16 cellular contexts compared by ENCODE assay signal in the genomic region with DNA sequence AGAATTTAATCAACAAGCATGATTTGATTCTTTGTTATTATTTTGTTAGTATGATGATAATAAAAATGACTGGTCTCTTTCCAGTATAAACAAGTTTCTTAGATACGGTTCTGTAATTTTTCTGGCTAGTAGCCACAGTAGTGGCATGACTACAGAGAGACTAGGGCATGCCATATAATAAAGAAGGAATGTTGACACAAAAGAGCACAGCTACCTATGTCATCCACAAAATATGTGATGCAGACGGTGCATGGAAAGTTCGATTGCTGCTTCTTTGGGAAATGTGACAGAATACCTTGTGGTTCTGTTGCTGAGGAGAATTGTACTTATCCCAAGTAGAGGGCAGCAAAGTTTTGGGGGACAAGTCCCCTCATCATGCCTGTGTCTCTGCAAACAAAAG. TPM values are rescaled to one million over a fixed set of nuclear protein-coding genes. Genes with fewer than 3 reads are reported as not detected.
DNase-seq lines count a peak whose midpoint lies in the region; ATAC-seq and TF ChIP-seq lines count a peak whose summit lies in the region.
"Had no signal": no experiment of that assay in that cellular context is flagged by ENCODE, and none has a peak within 500 bp of the region (broad histone marks: within the 10 kb centered on the region; RNA-seq: fewer than 3 reads in every experiment).

No MANE protein-coding gene starts in this region.

- no peak overlapping the region for H3K4me3 ChIP-seq in PC-3 (ENCODE audit: low read length)
- H3K4me3 ChIP-seq: neural progenitor cell, SK-N-MC had no signal

- peak overlapping the region; percentile 62 for H3K4me2 ChIP-seq in PC-3 (ENCODE audit: low read length)
- H3K4me2 ChIP-seq: neural progenitor cell had no signal

- peaks cover 29% of the 10 kb centered on the region for H3K4me1 ChIP-seq in PC-3 (ENCODE audit: insufficient read depth, low read length)

- POLR2A ChIA-PET in PC-3 (lab: Charles Lee; ENCODE audit: unreplicated experiment), result no interaction called here

- H3K9me2 ChIP-seq in PC-3 (replicated peaks; ENCODE audit: low read length), result no peaks in the 10 kb centered on the region

- H3K36me3 ChIP-seq in PC-3 (ENCODE audit: low read depth, low read length), result no peaks in the 10 kb centered on the region
- H3K36me3 ChIP-seq: neural progenitor cell had no signal

- no peaks in the 10 kb centered on the region for H3K27me3 ChIP-seq in PC-3 (ENCODE audit: low read length)
- H3K27me3 ChIP-seq: neural progenitor cell had no signal

- no peaks in the 10 kb centered on the region for H4K20me1 ChIP-seq in PC-3 (ENCODE audit: low read length)

- BruUV-seq in PC-3 (replicated peaks; lab: Mats Ljungman, UMichigan), result no TSS peak

- DNase-seq in AG20443 (ENCODE audit: low spot score) (peak; percentile 78), PC-3 (peak; percentile 83), epidermal melanocyte (ENCODE audit: insufficient read length, low spot score) (peak; percentile 63), myocyte (ENCODE audit: low read depth) (peak; percentile 41), NK-92 (lab: John Stamatoyannopoulos, UW; ENCODE audit: unreplicated experiment) (no peak), NCI-H2029 (lab: John Stamatoyannopoulos, UW) (no peak)
- DNase-seq in activated T-cell treated with anti-CD3 and anti-CD28 coated beads, Interleukin-2, amount 50 U/mL, for 48 hours, result no peak
- DNase-seq: activated CD8-positive, alpha-beta T cell treated with anti-CD3 and anti-CD28 coated beads for 36 hours; CD8-positive, alpha-beta memory T cell; effector CD8-positive, alpha-beta T cell; NCI-H1105 treated with DMSO at 0.1 percent for 48 hours; NCI-H774; stimulated activated CD4-positive, alpha-beta T cell treated with anti-CD3 and anti-CD28 coated beads, Interleukin-2, amount 100 ng/mL, for 48 hours had no signal

- no peaks in the 10 kb centered on the region for H3K9me3 ChIP-seq in PC-3 (ENCODE audit: low read length)

- no peaks in the 10 kb centered on the region for H3F3A ChIP-seq in PC-3 (ENCODE audit: low read length, unreplicated experiment)

- H3K27ac ChIP-seq in PC-3 (ENCODE audit: low read length), result peak overlapping the region; percentile 36
- H3K27ac ChIP-seq: neural progenitor cell, SK-N-MC had no signal

- no peak for TF ChIP-seq CTCF in PC-3 (conservative IDR thresholded peaks at IDR 0.05; ENCODE audit: low read depth, low read length)

- CTCF ChIA-PET in PC-3 (lab: Charles Lee), result no interaction called here

- peak; percentile 91 for ATAC-seq in PC-3
- ATAC-seq in HG02798 (IDR thresholded peaks at IDR 0.05; ENCODE audit: poor library complexity, unreplicated experiment), result no peak
- ATAC-seq: activated CD8-positive, alpha-beta T cell treated with anti-CD3 and anti-CD28 coated beads for 36 hours had no signal

- H3K9ac ChIP-seq in PC-3 (ENCODE audit: low read length), result no peak overlapping the region
- H3K9ac ChIP-seq: neural progenitor cell had no signal

- intact Hi-C loops in PC-3 (cut with micrococcal nuclease), result loop anchor here (5.0 kb wide), 1 partner anchor 52 kb away; no protein-coding TSS in a partner anchor

- H2AFZ ChIP-seq in PC-3 (ENCODE audit: low read length), result no peak overlapping the region
- H2AFZ ChIP-seq: neural progenitor cell had no signal

- H3K79me2 ChIP-seq in PC-3 (ENCODE audit: low read length), result no peaks in the 10 kb centered on the region

RNA-seq across cellular contexts. Expression of gene SETBP1, which starts 26.1 kb away (rescaled TPM):
- total RNA-seq in PC-3 (2014; rRNA removed), result 2.3 and 3.5 TPM in 2 replicates
- 2.2 and 3.3 TPM in 2 replicates for total RNA-seq in myocyte
- polyA plus RNA-seq in myocyte (2012), result 0.71 TPM

Comparison
In these comparisons a context has a peak if more than half of its experiments do, and no peak if none do; other contexts are left out.
1. DNase-seq: peak in AG20443 (single experiment), PC-3 (single experiment), epidermal melanocyte (single experiment) and myocyte (single experiment); none in NK-92 (single experiment), NCI-H2029 (single experiment) and activated T-cell treated with anti-CD3 and anti-CD28 coated beads, Interleukin-2, amount 50 U/mL, for 48 hours (0 of 2).